ENCODE assay signal across 8 cellular contexts in genomic region chr3:57952208-57952631, GRCh38. TPM values are rescaled to one million over a fixed set of nuclear protein-coding genes. Genes with fewer than 3 reads are reported as not detected.
DNase-seq lines count a peak whose midpoint lies in the region; FAIRE-seq and TF ChIP-seq lines count a peak whose summit lies in the region.

No MANE protein-coding gene starts in this region.

- DNase-seq in HFF-Myc (ENCODE audit: extremely low read depth, low read depth) = peak; percentile 61
- peak; percentile 87 for DNase-seq in kidney
- no peak for DNase-seq in stomach
- DNase-seq in activated CD8-positive, alpha-beta memory T cell treated with anti-CD3 and anti-CD28 coated beads, Interleukin-2, amount 50 U/mL, for 48 hours = no peak
- no peak for DNase-seq in GM10266 (ENCODE audit: extremely low spot score)
- DNase-seq in SIG-M5 (lab: John Stamatoyannopoulos, UW) = no peak
- no peak for DNase-seq in KBM-7

- intact Hi-C loops in kidney (cut with DNase I) (no loop called here), stomach (cut with DNase I; ENCODE audit: low total_unique reads) (no loop called here)

- FAIRE-seq in kidney (lab: Jason Lieb, UNC) = no peak

- H3K4me1 ChIP-seq in kidney (ENCODE audit: control insufficient read depth in 1 of 2, insufficient read depth in 1 of 2, low read depth in 1 of 2, low read length in 2 of 2) = peaks cover 23 to 24% of the 10 kb centered on the region in 2 donors
- peaks cover 35 to 69% (median 50%) of the 10 kb centered on the region in 4 donors for H3K4me1 ChIP-seq in stomach

- H3K36me3 Mint-ChIP-seq in brain = no peaks in the 10 kb centered on the region

- in situ Hi-C loops in KBM-7 (cut with MboI; ENCODE audit: low pct_unique_long_range_greater_than_20kb, low sequenced_read_pairs) = no loop called here

- H3K9ac ChIP-seq in kidney (ENCODE audit: low read length in 2 of 2) = peak overlapping the region in 1 of 2 donors; percentile 4

- H3K27me3 Mint-ChIP-seq in brain = no peaks in the 10 kb centered on the region

- no peaks in the 10 kb centered on the region for H3K27me3 ChIP-seq in stomach

- no peak for TF ChIP-seq POLR2A in stomach (IDR thresholded peaks at IDR 0.05)

- TF ChIP-seq EP300 in stomach (IDR thresholded peaks at IDR 0.05) = no peak

- H3K4me3 ChIP-seq in HFF-Myc (replicated peaks; ENCODE audit: low read depth, low read length) (no peak overlapping the region), kidney (ENCODE audit: low read length in 2 of 2) (no peak overlapping the region), stomach (no peak overlapping the region)

- H3K4me1 Mint-ChIP-seq in brain = peaks cover 56% of the 10 kb centered on the region

- H3K9me3 ChIP-seq in kidney (ENCODE audit: control insufficient read depth in 1 of 2, low read length in 2 of 2) (no peaks in the 10 kb centered on the region), stomach (no peaks in the 10 kb centered on the region)

- H3K36me3 ChIP-seq in kidney (ENCODE audit: control insufficient read depth in 1 of 2, insufficient read depth in 2 of 2, low read length in 2 of 2) = no peaks in the 10 kb centered on the region
- no peaks in the 10 kb centered on the region for H3K36me3 ChIP-seq in stomach

- H3K27ac Mint-ChIP-seq in brain = peak overlapping the region in 3 of 5 experiments; percentile 79 to 93 (median 93)

- peaks cover 0 to 2% (median 0%) of the 10 kb centered on the region in 5 experiments for H3K9me3 Mint-ChIP-seq in brain

- H3K27ac ChIP-seq in kidney (ENCODE audit: low read depth in 2 of 2, low read length in 2 of 2) (peak overlapping the region; percentile 51 to 61), stomach (peak overlapping the region in 4 of 5 donors; percentile 82 to 90 (median 86))

- 61 to 75% (median 72%) methylated on average over 4 of the region's 4 CpGs for WGBS in stomach, 5 donors

- TF ChIP-seq CTCF in HFF-Myc (IDR thresholded peaks at IDR 0.05; ENCODE audit: low read depth, low read length, missing control alignments) (no peak), brain (conservative IDR thresholded peaks at IDR 0.05) (no peak), kidney (IDR thresholded peaks at IDR 0.05; ENCODE audit: borderline replicate concordance, extremely low read depth, insufficient read depth) (no peak), stomach (IDR thresholded peaks at IDR 0.05) (no peak), GM10266 (IDR thresholded peaks at IDR 0.05; ENCODE audit: control insufficient read depth, insufficient read depth, low read depth, missing control alignments) (no peak)

- peak overlapping the region in 1 of 5 experiments; percentile 9 for H3K4me3 Mint-ChIP-seq in brain

RNA-seq across cellular contexts. Expression of gene FLNB, which starts 56.0 kb away (rescaled TPM):
- polyA plus RNA-seq in brain (ENCODE audit: insufficient read depth, low read depth, low replicate concordance) = 27.6 TPM
- 216 TPM for total RNA-seq in kidney
- 115 TPM for polyA plus RNA-seq in kidney (ENCODE audit: insufficient read depth, low read depth, low replicate concordance)
- total RNA-seq in stomach = 100 to 1,000 TPM in 3 of 5 donors, 10 to 100 TPM in 2; 51.3 to 204 (median 112) TPM
- 10 to 100 TPM; 38.2 to 76.2 (median 45.1) TPM for polyA plus RNA-seq in stomach

Comparison
In these comparisons a context has a peak if more than half of its experiments do, and no peak if none do; other contexts are left out.
1. DNase-seq: peak in HFF-Myc (single experiment) and kidney (single experiment); none in stomach (single experiment), activated CD8-positive, alpha-beta memory T cell treated with anti-CD3 and anti-CD28 coated beads, Interleukin-2, amount 50 U/mL, for 48 hours (single experiment), GM10266 (single experiment), SIG-M5 (single experiment) and KBM-7 (single experiment).